In the genomic region with DNA sequence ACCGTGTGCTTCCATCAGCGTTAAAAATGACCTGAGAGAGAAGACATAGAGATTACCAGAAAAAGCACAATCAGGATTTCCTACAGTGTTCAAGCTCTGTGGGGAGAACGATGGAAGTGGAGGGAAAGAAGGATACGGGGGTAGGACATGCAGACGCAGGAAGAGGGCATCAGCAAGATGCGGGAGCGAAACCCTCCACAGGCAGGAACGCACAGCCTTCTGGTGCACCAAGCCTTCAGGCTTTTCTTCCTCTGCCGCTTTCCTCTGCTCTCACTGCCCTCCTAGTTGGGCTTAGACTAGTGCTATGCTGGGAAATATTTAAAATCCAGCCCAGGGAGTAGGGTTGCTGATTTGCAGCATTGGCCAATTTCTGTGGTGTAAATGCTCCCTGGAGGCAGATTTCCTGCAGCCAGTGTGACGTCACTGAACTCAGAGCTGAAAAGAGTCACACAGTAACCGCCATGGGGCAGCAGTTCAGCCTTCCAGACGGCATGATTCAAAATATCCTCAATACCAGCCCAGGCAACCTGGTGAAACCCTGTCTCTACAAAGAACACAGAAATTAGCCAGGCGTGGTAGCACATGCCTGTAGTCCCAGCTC, we compare ENCODE assay signal across 19 cellular contexts.
"Had no signal": no experiment of that assay in that cellular context is flagged by ENCODE, and none has a peak within 500 bp of the region (broad histone marks: within the 10 kb centered on the region; RNA-seq: fewer than 3 reads in every experiment).

No MANE protein-coding gene starts in this region.

- DNase-seq: activated CD4-positive, alpha-beta T cell treated with anti-CD3 and anti-CD28 coated beads, Interleukin-2, amount 10 ng/mL, durations not matched to agents 7 days and 5 days; activated CD4-positive, CD25-positive, alpha-beta regulatory T cell treated with anti-CD3 and anti-CD28 coated beads, Interleukin-2, amount 50 U/mL, for 72 hours; activated CD8-positive, alpha-beta T cell treated with anti-CD3 and anti-CD28 coated beads for 36 hours; activated gamma-delta T cell; activated naive CD4-positive, alpha-beta T cell treated with anti-CD3 and anti-CD28 coated beads, Interleukin-2, amount 50 U/mL, for 16 hours; activated naive CD8-positive, alpha-beta T cell treated with anti-CD3 and anti-CD28 coated beads, Interleukin-2, amount 50 U/mL, for 24 hours; effector CD4-positive, alpha-beta T cell; foreskin melanocyte; left cardiac atrium; midbrain; natural killer cell; retina; stimulated activated CD4-positive, alpha-beta T cell treated with anti-CD3 and anti-CD28 coated beads, Interleukin-4, amount 100 ng/mL, for 24 hours; stimulated activated naive CD8-positive, alpha-beta T cell treated with anti-CD3 and anti-CD28 coated beads, Interleukin-15, Interleukin-2, amounts not matched to agents 100 U/mL and 50 U/mL, for 24 hours; T-helper 2 cell; WERI-Rb-1 had no signal

- H3K36me3 ChIP-seq: WERI-Rb-1 had no signal

- H3K27me3 Mint-ChIP-seq: activated CD4-positive, alpha-beta T cell treated with anti-CD3 and anti-CD28 coated beads, Interleukin-2, amount 10 ng/mL, durations not matched to agents 7 days and 5 days; activated CD8-positive, alpha-beta T cell treated with anti-CD3 and anti-CD28 coated beads for 36 hours; dendritic cell treated with granulocyte-macrophage colony-stimulating factor and Interleukin-4, amounts not matched to agents 40 ng/mL and 50 ng/mL, for 4 days had no signal

- H3K36me3 Mint-ChIP-seq: natural killer cell had no signal

- H3K4me1 Mint-ChIP-seq: activated CD4-positive, alpha-beta T cell treated with anti-CD3 and anti-CD28 coated beads, Interleukin-2, amount 10 ng/mL, durations not matched to agents 7 days and 5 days; activated naive CD8-positive, alpha-beta T cell treated with anti-CD3 and anti-CD28 coated beads, Interleukin-2, amount 50 U/mL, for 24 hours; natural killer cell had no signal

- H3K4me3 Mint-ChIP-seq: activated CD4-positive, alpha-beta T cell treated with anti-CD3 and anti-CD28 coated beads, Interleukin-2, amount 10 ng/mL, durations not matched to agents 7 days and 5 days; activated CD8-positive, alpha-beta T cell treated with anti-CD3 and anti-CD28 coated beads for 36 hours; activated naive CD8-positive, alpha-beta T cell treated with anti-CD3 and anti-CD28 coated beads, Interleukin-2, amount 50 U/mL, for 24 hours; activated T-helper 1 cell treated with anti-CD3 and anti-CD28 coated beads, Interleukin-12 subunit alpha, Interleukin-12 subunit beta, Interleukin-2, Interleukin-4 antibody, amounts not matched to agents 30 ng/mL and 10 ng/mL and 1 ng/mL, durations not matched to agents 14 hours and 24 hours and 36 hours; dendritic cell treated with granulocyte-macrophage colony-stimulating factor and Interleukin-4, amounts not matched to agents 40 ng/mL and 50 ng/mL, for 4 days; natural killer cell had no signal

- H3K27ac Mint-ChIP-seq: activated CD4-positive, alpha-beta T cell treated with anti-CD3 and anti-CD28 coated beads, Interleukin-2, amount 10 ng/mL, durations not matched to agents 7 days and 5 days; activated CD8-positive, alpha-beta T cell treated with anti-CD3 and anti-CD28 coated beads for 36 hours; activated naive CD8-positive, alpha-beta T cell treated with anti-CD3 and anti-CD28 coated beads, Interleukin-2, amount 50 U/mL, for 24 hours; activated T-helper 1 cell treated with anti-CD3 and anti-CD28 coated beads, Interleukin-12 subunit alpha, Interleukin-12 subunit beta, Interleukin-2, Interleukin-4 antibody, amounts not matched to agents 30 ng/mL and 10 ng/mL and 1 ng/mL, durations not matched to agents 14 hours and 24 hours and 36 hours; dendritic cell treated with granulocyte-macrophage colony-stimulating factor and Interleukin-4, amounts not matched to agents 40 ng/mL and 50 ng/mL, for 4 days; natural killer cell; progenitor cell of endocrine pancreas had no signal

- H3K27ac ChIP-seq: WERI-Rb-1 had no signal

- H3K9me3 Mint-ChIP-seq: activated CD4-positive, alpha-beta T cell treated with anti-CD3 and anti-CD28 coated beads, Interleukin-2, amount 10 ng/mL, durations not matched to agents 7 days and 5 days; activated CD8-positive, alpha-beta T cell treated with anti-CD3 and anti-CD28 coated beads for 36 hours; activated naive CD8-positive, alpha-beta T cell treated with anti-CD3 and anti-CD28 coated beads, Interleukin-2, amount 50 U/mL, for 24 hours; activated T-helper 1 cell treated with anti-CD3 and anti-CD28 coated beads, Interleukin-12 subunit alpha, Interleukin-12 subunit beta, Interleukin-2, Interleukin-4 antibody, amounts not matched to agents 30 ng/mL and 10 ng/mL and 1 ng/mL, durations not matched to agents 14 hours and 24 hours and 36 hours; natural killer cell had no signal
